In the genomic region with DNA sequence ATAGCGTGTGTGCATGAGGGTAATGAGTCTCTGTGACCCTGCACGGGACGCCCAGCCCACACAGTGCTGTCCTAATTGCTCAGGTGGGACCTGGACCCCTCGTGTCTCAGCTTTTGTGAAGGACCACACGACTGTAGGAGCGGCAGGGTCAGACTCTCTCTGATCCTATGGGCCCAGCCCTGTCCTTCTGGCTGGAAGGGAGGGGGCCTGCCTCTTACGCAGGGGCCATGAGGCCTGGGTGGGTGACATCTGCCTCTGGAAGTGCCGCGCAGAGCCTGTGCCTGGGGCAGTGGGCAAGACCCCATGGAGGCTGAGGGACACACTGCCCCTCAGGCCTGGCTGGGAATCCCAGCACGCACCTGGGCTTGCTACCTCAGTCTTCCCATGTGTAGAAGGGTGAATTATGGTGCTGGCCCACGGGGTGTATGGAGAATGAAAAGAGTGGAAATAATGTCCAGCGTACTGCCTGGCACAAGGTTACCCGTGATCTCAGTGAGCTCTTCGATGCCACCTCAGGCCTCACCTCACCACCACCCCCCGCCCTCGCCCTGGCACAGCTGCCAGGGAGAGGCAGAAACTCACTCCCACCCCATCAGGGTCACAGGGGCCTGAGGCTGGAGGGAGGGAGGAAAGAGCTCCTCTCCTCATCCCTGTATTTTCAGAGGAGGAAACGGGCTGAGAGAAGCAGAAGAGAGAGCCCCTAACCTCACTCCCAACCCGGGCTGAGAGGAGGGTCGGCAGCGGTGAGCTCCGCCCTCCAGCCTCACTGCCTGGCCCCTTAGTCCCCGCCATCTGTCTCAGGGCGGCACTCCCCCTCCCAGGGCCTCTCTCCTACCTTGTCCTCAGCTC, we compare ENCODE assay signal across 10 cellular contexts. TPM values are rescaled to one million over a fixed set of nuclear protein-coding genes. Genes with fewer than 3 reads are reported as not detected.
A peak's percentile ranks its signal among the peaks of the same experiment; 100 is the strongest.
DNase-seq lines count a peak whose midpoint lies in the region; ATAC-seq, FAIRE-seq and TF ChIP-seq lines count a peak whose summit lies in the region.
"Had no signal": no experiment of that assay in that cellular context is flagged by ENCODE, and none has a peak within 500 bp of the region (broad histone marks: within the 10 kb centered on the region; RNA-seq: fewer than 3 reads in every experiment).

No MANE protein-coding gene starts in this region.

- H3K9me3 ChIP-seq in K562 (replicated peaks; ENCODE audit: control insufficient read depth, insufficient read depth, low read depth, low read length) (no peaks in the 10 kb centered on the region), liver (ENCODE audit: control insufficient read depth in 4 of 4, low read length in 3 of 4) (no peaks in the 10 kb centered on the region)

- no peaks in the 10 kb centered on the region; the same call in 2 of the 3 replicates for H3K79me2 ChIP-seq in K562 (ENCODE audit: control insufficient read depth, insufficient read depth, low read length)

- no peak for ATAC-seq in K562
- ATAC-seq in HG03175 (IDR thresholded peaks at IDR 0.05; ENCODE audit: unreplicated experiment), result no peak

- H3K9me1 ChIP-seq in K562 (ENCODE audit: control insufficient read depth, insufficient read depth, low read length), result no peaks in the 10 kb centered on the region

- FAIRE-seq in K562 (lab: Jason Lieb, UNC), result no peak

- H3K4me3 ChIP-seq in H7 (ENCODE audit: insufficient read depth, low read depth, low read length), result peak overlapping the region; percentile 56
- peak overlapping the region; percentile 49; the same call in 1 of the 2 replicates for H3K4me3 ChIP-seq in K562
- peak overlapping the region; percentile 36 to 48 (median 46) for H3K4me3 ChIP-seq in liver (ENCODE audit: low read depth in 1 of 3, low read length in 3 of 3)

- WGBS in K562 (ENCODE audit: insufficient coverage, low coverage, missing lambda C conversion rate), result 49% methylated on average over 21 of the region's 23 CpGs
- WGBS in liver, result 49% methylated on average over 23 of the region's 23 CpGs

- TF ChIP-seq CTCF in 22Rv1 (IDR thresholded peaks at IDR 0.05) (no peak), K562 (IDR thresholded peaks at IDR 0.05 in 2 of 3, conservative IDR thresholded peaks at IDR 0.05 in 1 of 3; ENCODE audit: insufficient read depth in 2 of 3, low read depth in 1 of 3, low read length in 3 of 3) (no peak), liver (IDR thresholded peaks at IDR 0.05; ENCODE audit: low read depth, low read length, missing input control) (no peak)

- CTCF ChIA-PET in K562 (lab: Yijun Ruan, JAX; ENCODE audit: low intra/inter-chr PET ratio), result no interaction called here

- no peak for TF ChIP-seq RAD21 in K562 (CRISPR knock-in tag; conservative IDR thresholded peaks at IDR 0.05 in 1 of 2, IDR thresholded peaks at IDR 0.05 in 1 of 2)
- TF ChIP-seq RAD21 in liver (IDR thresholded peaks at IDR 0.05), result no peak

- H3K27ac ChIP-seq in 22Rv1 (peak overlapping the region; percentile 69), K562 (ENCODE audit: extremely low read depth, low read depth, low read length) (no peak overlapping the region), liver (ENCODE audit: low read depth in 1 of 2, low read length in 2 of 2) (peak overlapping the region; percentile 83 to 94)

- BruUV-seq in K562 (replicated peaks; lab: Mats Ljungman, UMichigan), result no TSS peak

- H2AFZ ChIP-seq in K562 (ENCODE audit: low read depth, low read length), result peak overlapping the region; percentile 86

- no peak for TF ChIP-seq POLR2A in K562 (conservative IDR thresholded peaks at IDR 0.05)

- peak; percentile 98 for DNase-seq in H7
- DNase-seq in K562 (ENCODE audit: extremely low read depth in 1 of 4, low spot score in 3 of 4), result peak in 3 of 4 experiments; percentile 76 to 86 (median 83)
- DNase-seq in NK-92 (lab: John Stamatoyannopoulos, UW; ENCODE audit: unreplicated experiment), result no peak
- DNase-seq in stimulated activated CD4-positive, alpha-beta T cell treated with anti-CD3 and anti-CD28 coated beads, Interleukin-2, amount 100 ng/mL, for 24 hours, result no peak
- DNase-seq in amniotic stem cell (lab: John Stamatoyannopoulos, UW), result no peak

- intact Hi-C loops in K562 (cut with micrococcal nuclease), result no loop called here

- POLR2A ChIA-PET in K562 (lab: Yijun Ruan, JAX), result interaction anchor here (1.6 kb wide), 1 partner anchor 9 kb away, joined by 14 read pairs; no protein-coding TSS in a partner anchor

- no peak for TF ChIP-seq EP300 in K562 (IDR thresholded peaks at IDR 0.05; ENCODE audit: low read length)

- H3K4me1 ChIP-seq in K562 (replicated peaks in 1 of 2; ENCODE audit: control insufficient read depth in 2 of 2, insufficient read depth in 2 of 2, low read length in 2 of 2) (peaks cover 18 to 39% of the 10 kb centered on the region in 2 experiments; a peak in 3 of 5 replicates), liver (ENCODE audit: control insufficient read depth in 4 of 4, insufficient read depth in 4 of 4, low read length in 3 of 4) (peaks cover 0 to 17% (median 8%) of the 10 kb centered on the region in 4 donors)

- H3K9ac ChIP-seq in K562 (ENCODE audit: insufficient read depth in 1 of 2, low read depth in 2 of 2, low read length in 2 of 2) (peak overlapping the region; percentile 49 to 95), liver (ENCODE audit: low read depth in 1 of 2, low read length in 2 of 2) (peak overlapping the region in 1 of 2 donors; percentile 43)

- in situ Hi-C loops in K562 (cut with MboI), result no loop called here

- no peaks in the 10 kb centered on the region for H3K27me3 ChIP-seq in H7 (ENCODE audit: control insufficient read depth, insufficient read depth, low read length)
- H3K27me3 ChIP-seq in K562 (ENCODE audit: control insufficient read depth in 2 of 2, insufficient read depth in 2 of 2, low read length in 2 of 2), result no peaks in the 10 kb centered on the region
- no peaks in the 10 kb centered on the region for H3K27me3 ChIP-seq in liver (ENCODE audit: control insufficient read depth in 4 of 4, insufficient read depth in 4 of 4, low read length in 3 of 4)

- H4K20me1 ChIP-seq in K562 (replicated peaks; ENCODE audit: control insufficient read depth, insufficient read depth, low read length), result no peaks in the 10 kb centered on the region

- peak overlapping the region; percentile 70 for H3K4me2 ChIP-seq in K562 (ENCODE audit: insufficient read depth, low read length)

- H3K36me3 ChIP-seq in H7 (replicated peaks; ENCODE audit: control insufficient read depth, insufficient read depth, low read length) (peaks cover 5% of the 10 kb centered on the region), K562 (ENCODE audit: control insufficient read depth, insufficient read depth, low read length) (peaks cover 16% of the 10 kb centered on the region; the same call in 2 of the 3 replicates), liver (ENCODE audit: control insufficient read depth in 4 of 4, insufficient read depth in 3 of 4, low read depth in 1 of 4, low read length in 3 of 4) (peaks cover 0 to 23% (median 8%) of the 10 kb centered on the region in 4 donors)

TF ChIP-seq in K562, 482 proteins besides CTCF, POLR2A, EP300 and RAD21 (continues in another document):
- peak in 1 of 3 experiments; percentile 48 for TF ChIP-seq YY1 (IDR thresholded peaks at IDR 0.05; ENCODE audit: borderline replicate concordance in 1 of 3, control insufficient read depth in 1 of 3, extremely low read depth in 1 of 3, insufficient read depth in 3 of 3, insufficient read length in 1 of 3, insufficient replicate concordance in 2 of 3, low read depth in 1 of 3, low read length in 2 of 3)

TF ChIP-seq in liver, 16 proteins besides CTCF, POLR2A, EP300 and RAD21 (continues in another document):
- TF ChIP-seq JUND (IDR thresholded peaks at IDR 0.05) (no peak), HNF4G (IDR thresholded peaks at IDR 0.05) (no peak), YY1 (IDR thresholded peaks at IDR 0.05) (no peak), RXRA (IDR thresholded peaks at IDR 0.05) (no peak)

RNA-seq across cellular contexts. Expression of a gene that starts 27.1 kb away (rescaled TPM):
- 59.7 and 71.4 TPM in 2 replicates for total RNA-seq in H7 (2014; rRNA removed; shearing (Covaris generic))
- 2.7 and 9.4 TPM in 2 replicates for total RNA-seq in K562 (2011; cell fraction: chromatin; rRNA removed; ENCODE audit: low replicate concordance)
- 4.5 and 5.7 TPM in 2 replicates for total RNA-seq in K562 (2011; cell fraction: nucleolus; rRNA removed)
- 4.5 and 5.2 TPM in 2 replicates for total RNA-seq in K562 (2011; cell fraction: nucleoplasm; rRNA removed)
- 5.8 and 8.3 TPM in 2 replicates for total RNA-seq in K562 (2014; rRNA removed)
- 2.8 and 3.2 TPM in 2 replicates for total RNA-seq in K562 (2014; rRNA removed; fragmentation: Illumina TruSeq; extraction: Trizol)
- 4.2 and 4.3 TPM in 2 replicates for total RNA-seq in K562 (2015; rRNA removed; fragmentation: Illumina TruSeq; extraction: Trizol)
- total RNA-seq in K562 (2021), result 12.9 and 13.0 TPM in 2 replicates
- polyA plus RNA-seq in K562 (2011; rRNA removed), result 6.9 and 8.5 TPM in 2 replicates
- 14.1 and 24.5 TPM in 2 replicates for polyA plus RNA-seq in K562 (2011; cell fraction: cytosol; rRNA removed)
- polyA plus RNA-seq in K562 (2011; cell fraction: nucleus; rRNA removed), result 6.8 and 9.1 TPM in 2 replicates
- polyA plus RNA-seq in K562 (2012), result 8.0 and 13.9 TPM in 2 replicates
- 10.9 and 12.9 TPM in 2 replicates for polyA plus RNA-seq in K562 (2014; fragmentation: Illumina TruSeq; extraction: Trizol)
- polyA plus RNA-seq in K562 (2014; fragmentation: Nextera tagmentation; extraction: Ambion mirVana), result under 1 TPM; 0.55 to 0.90 TPM
- 9.5 and 10.8 TPM in 2 replicates for polyA plus RNA-seq in K562 (2014; rRNA removed)
- polyA minus RNA-seq in K562 (2011; rRNA and poly(A)+ RNA removed), result 2.0 and 3.9 TPM in 2 replicates
- polyA minus RNA-seq in K562 (2011; cell fraction: cytosol; rRNA and poly(A)+ RNA removed), result 7.9 and 11.8 TPM in 2 replicates
- 1.6 and 3.0 TPM in 2 replicates for polyA minus RNA-seq in K562 (2011; cell fraction: nucleus; rRNA and poly(A)+ RNA removed)
- under 1 TPM; 0.09 to 0.50 TPM for total RNA-seq in liver
- polyA plus RNA-seq in liver, result 1 to 10 TPM; 1.1 to 1.5 TPM

RNA-seq across cellular contexts. Expression of a gene that starts 30.8 kb away (rescaled TPM):
- not detected in 2 replicates for total RNA-seq in H7 (2014; rRNA removed; shearing (Covaris generic))
- not detected in 2 replicates for total RNA-seq in K562 (2011; cell fraction: chromatin; rRNA removed; ENCODE audit: low replicate concordance)
- not detected in 2 replicates for total RNA-seq in K562 (2011; cell fraction: nucleolus; rRNA removed)
- not detected in 2 replicates for total RNA-seq in K562 (2011; cell fraction: nucleoplasm; rRNA removed)
- not detected in 2 replicates for total RNA-seq in K562 (2014; rRNA removed)
- not detected in 2 replicates for total RNA-seq in K562 (2014; rRNA removed; fragmentation: Illumina TruSeq; extraction: Trizol)
- total RNA-seq in K562 (2015; rRNA removed; fragmentation: Illumina TruSeq; extraction: Trizol), result not detected in 2 replicates
- not detected in 2 replicates for total RNA-seq in K562 (2021)
- not detected in 2 replicates for polyA plus RNA-seq in K562 (2011; rRNA removed)
- polyA plus RNA-seq in K562 (2011; cell fraction: cytosol; rRNA removed), result not detected in 2 replicates
- polyA plus RNA-seq in K562 (2011; cell fraction: nucleus; rRNA removed), result 0.08 TPM in 1 of 2 replicates, not detected in the other
- 0.06 and 0.07 TPM in 2 replicates for polyA plus RNA-seq in K562 (2012)
- not detected in 2 replicates for polyA plus RNA-seq in K562 (2014; fragmentation: Illumina TruSeq; extraction: Trizol)
- not detected for polyA plus RNA-seq in K562 (2014; fragmentation: Nextera tagmentation; extraction: Ambion mirVana)
- not detected in 2 replicates for polyA plus RNA-seq in K562 (2014; rRNA removed)
- polyA minus RNA-seq in K562 (2011; rRNA and poly(A)+ RNA removed), result not detected in 2 replicates
- not detected in 2 replicates for polyA minus RNA-seq in K562 (2011; cell fraction: cytosol; rRNA and poly(A)+ RNA removed)
- not detected in 2 replicates for polyA minus RNA-seq in K562 (2011; cell fraction: nucleus; rRNA and poly(A)+ RNA removed)
- total RNA-seq in liver, result not detected
- not detected for polyA plus RNA-seq in liver
- total RNA-seq: activated CD8-positive, alpha-beta memory T cell treated with anti-CD3 and anti-CD28 coated beads for 36 hours; lung microvascular endothelial cell had no signal

Comparison
In these comparisons a context has a peak if more than half of its experiments do, and no peak if none do; other contexts are left out.
1. DNase-seq: peak in H7 (single experiment) and K562 (3 of 4); none in NK-92 (single experiment), stimulated activated CD4-positive, alpha-beta T cell treated with anti-CD3 and anti-CD28 coated beads, Interleukin-2, amount 100 ng/mL, for 24 hours (0 of 2) and amniotic stem cell (single experiment).
2. Peak in every context shown above with its lines, with median percentiles within 50 percentile points of each other: H3K4me3 ChIP-seq.